15 cellular contexts compared by ENCODE assay signal in the genomic region with DNA sequence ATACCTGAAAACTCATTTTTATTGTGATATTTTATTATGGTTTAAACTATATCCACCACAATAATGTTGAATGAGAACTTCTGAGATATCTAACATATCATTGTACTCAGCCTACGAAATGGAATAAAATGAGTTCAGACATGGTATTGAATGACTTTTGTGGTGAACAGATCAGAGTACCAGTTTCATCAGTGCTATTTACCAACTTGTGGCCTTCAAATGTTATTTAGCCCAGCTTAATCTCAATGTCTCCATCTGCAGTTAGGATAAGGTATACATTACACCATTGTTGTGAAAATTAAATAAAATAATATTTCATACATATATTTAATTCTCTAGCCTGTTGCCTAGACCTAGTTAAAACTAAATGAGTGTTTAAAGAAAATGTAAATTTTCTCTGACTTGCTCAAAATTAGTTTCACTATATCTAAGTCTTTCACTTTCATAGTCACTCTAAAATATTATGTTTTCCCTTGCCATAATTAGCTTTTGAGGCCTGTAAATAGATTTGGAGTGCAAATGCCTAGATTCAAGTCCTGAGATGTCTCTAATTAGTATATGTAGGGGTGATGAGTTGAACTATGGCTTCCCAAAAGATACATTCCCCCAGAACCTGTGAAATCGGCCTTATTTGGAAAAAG.
A peak's percentile ranks its signal among the peaks of the same experiment; 100 is the strongest.
DNase-seq lines count a peak whose midpoint lies in the region; ATAC-seq, FAIRE-seq and TF ChIP-seq lines count a peak whose summit lies in the region.
"Had no signal": no experiment of that assay in that cellular context is flagged by ENCODE, and none has a peak within 500 bp of the region (broad histone marks: within the 10 kb centered on the region; RNA-seq: fewer than 3 reads in every experiment).

No MANE protein-coding gene starts in this region.

- in situ Hi-C loops in astrocyte of the cerebellum (cut with HindIII; ENCODE audit: low sequenced_read_pairs) = no loop called here

- intact Hi-C loops in right cardiac atrium (cut with DNase I) = no loop called here

- DNase-seq in astrocyte of the cerebellum (ENCODE audit: low read depth) (no peak), right cardiac atrium (no peak), small intestine (no peak), T-helper 17 cell (no peak)
- DNase-seq: AML-193, caudate nucleus, MG63, NCI-H226, SIG-M5 had no signal

- H3K4me1 ChIP-seq in right cardiac atrium (ENCODE audit: control insufficient read depth, insufficient read depth, low read length) (no peaks in the 10 kb centered on the region), small intestine (ENCODE audit: control insufficient read depth in 2 of 2, insufficient read depth in 1 of 2, low read depth in 1 of 2, low read length in 1 of 2) (no peaks in the 10 kb centered on the region)

- TF ChIP-seq CTCF in astrocyte of the cerebellum (IDR thresholded peaks at IDR 0.05; ENCODE audit: low read depth, low read length, missing control alignments) = peak; percentile 6

- H3K9me3 ChIP-seq in right cardiac atrium (ENCODE audit: control insufficient read depth, low read length) (no peaks in the 10 kb centered on the region), small intestine (ENCODE audit: control insufficient read depth, low read depth) (no peaks in the 10 kb centered on the region), T-helper 17 cell (ENCODE audit: control insufficient read depth, low read length, poor library complexity, severe bottlenecking) (no peaks in the 10 kb centered on the region)
- H3K9me3 ChIP-seq: MG63 had no signal

- H3K36me3 ChIP-seq in small intestine (ENCODE audit: control insufficient read depth in 2 of 2, insufficient read depth in 2 of 2, low read length in 2 of 2) = no peaks in the 10 kb centered on the region
- H3K36me3 ChIP-seq: MG63 had no signal

- 74% methylated on average over 2 of the region's 2 CpGs for WGBS in right cardiac atrium
- 86 to 90% (median 88%) methylated on average over 2 of the region's 2 CpGs for WGBS in small intestine, 3 donors

- TF ChIP-seq POLR2A in GM18505 (IDR thresholded peaks at IDR 0.05; ENCODE audit: borderline replicate concordance, extremely low read depth, insufficient read depth, insufficient read length) = no peak

- no peaks in the 10 kb centered on the region for H3K27me3 Mint-ChIP-seq in T-helper 17 cell
- H3K27me3 Mint-ChIP-seq: activated T-helper 17 cell treated with anti-CD3 and anti-CD28 coated beads, Interleukin-2, amount 50 U/mL, for 72 hours had no signal

- H3K4me1 Mint-ChIP-seq in T-helper 17 cell = no peaks in the 10 kb centered on the region
- H3K4me1 Mint-ChIP-seq: activated T-helper 17 cell treated with anti-CD3 and anti-CD28 coated beads, Interleukin-2, amount 50 U/mL, for 72 hours had no signal

- H3K27ac ChIP-seq in right cardiac atrium (ENCODE audit: low read length) (no peak overlapping the region), small intestine (ENCODE audit: low read depth in 1 of 2, low read length in 1 of 2) (no peak overlapping the region)

- no peak for FAIRE-seq in small intestine (lab: Jason Lieb, UNC)

- no peak overlapping the region for H3K4me3 Mint-ChIP-seq in T-helper 17 cell
- H3K4me3 Mint-ChIP-seq: activated T-helper 17 cell treated with anti-CD3 and anti-CD28 coated beads, Interleukin-2, amount 50 U/mL, for 72 hours had no signal

- no peak overlapping the region for H3K27ac Mint-ChIP-seq in T-helper 17 cell
- H3K27ac Mint-ChIP-seq: activated T-helper 17 cell treated with anti-CD3 and anti-CD28 coated beads, Interleukin-2, amount 50 U/mL, for 72 hours had no signal

- H3K4me3 ChIP-seq in astrocyte of the cerebellum (ENCODE audit: low read depth, low read length) (no peak overlapping the region), right cardiac atrium (ENCODE audit: low read length) (no peak overlapping the region), small intestine (ENCODE audit: low read depth in 1 of 2, low read length in 2 of 2) (no peak overlapping the region)
- H3K4me3 ChIP-seq: MG63 had no signal

- ATAC-seq in GM18511 (IDR thresholded peaks at IDR 0.05; ENCODE audit: unreplicated experiment) (peak; percentile 47), GM21576 (IDR thresholded peaks at IDR 0.05; ENCODE audit: unreplicated experiment) (peak; percentile 45), HG03175 (IDR thresholded peaks at IDR 0.05; ENCODE audit: unreplicated experiment) (peak; percentile 54), right cardiac atrium (no peak), GM18505 (IDR thresholded peaks at IDR 0.05; ENCODE audit: unreplicated experiment) (no peak), T-helper 17 cell (no peak)
- ATAC-seq: activated T-helper 17 cell treated with anti-CD3 and anti-CD28 coated beads, Interleukin-2, amount 50 U/mL, for 72 hours; esophagus mucosa had no signal

- no peaks in the 10 kb centered on the region for H3K27me3 ChIP-seq in right cardiac atrium (ENCODE audit: control insufficient read depth, insufficient read depth)
- H3K27me3 ChIP-seq in small intestine (ENCODE audit: control insufficient read depth in 2 of 2, insufficient read depth in 2 of 2, low read length in 2 of 2) = no peaks in the 10 kb centered on the region
- H3K27me3 ChIP-seq: MG63 had no signal

- H3K36me3 Mint-ChIP-seq in T-helper 17 cell (ENCODE audit: low read depth) = no peaks in the 10 kb centered on the region

Comparison
In these comparisons a context has a peak if more than half of its experiments do, and no peak if none do; other contexts are left out.
1. ATAC-seq: peak in GM18511 (single experiment), GM21576 (single experiment) and HG03175 (single experiment); none in right cardiac atrium (0 of 2), GM18505 (single experiment) and T-helper 17 cell (single experiment).